ENCODE assay signal across 9 cellular contexts in genomic region chr5:180830253-180831138, GRCh38. TPM values are rescaled to one million over a fixed set of nuclear protein-coding genes. Genes with fewer than 3 reads are reported as not detected.
DNase-seq lines count a peak whose midpoint lies in the region; ATAC-seq, FAIRE-seq and TF ChIP-seq lines count a peak whose summit lies in the region.
"Had no signal": no experiment of that assay in that cellular context is flagged by ENCODE, and none has a peak within 500 bp of the region (broad histone marks: within the 10 kb centered on the region; RNA-seq: fewer than 3 reads in every experiment).

No MANE protein-coding gene starts in this region.

- peak overlapping the region; percentile 51 for H2AFZ ChIP-seq in KMS-11 (ENCODE audit: low read depth)
- H2AFZ ChIP-seq in mammary epithelial cell (ENCODE audit: low read depth, low read length) = peak overlapping the region; percentile 98
- peak overlapping the region; percentile 78 for H2AFZ ChIP-seq in keratinocyte (ENCODE audit: control insufficient read depth, low read length)

- BruUV-seq in mammary epithelial cell (replicated peaks; lab: Mats Ljungman, UMichigan) = no TSS peak

- ATAC-seq in GM21526 (IDR thresholded peaks at IDR 0.05; ENCODE audit: low FRiP score, unreplicated experiment) = peak; percentile 60

- no peaks in the 10 kb centered on the region for H3K27me3 ChIP-seq in DOHH2 (ENCODE audit: control insufficient read depth, low read length)
- H3K27me3 ChIP-seq in KMS-11 (ENCODE audit: insufficient read depth, low read depth) = no peaks in the 10 kb centered on the region
- no peaks in the 10 kb centered on the region for H3K27me3 ChIP-seq in WERI-Rb-1 (ENCODE audit: insufficient read depth, low read depth, severe bottlenecking)
- no peaks in the 10 kb centered on the region for H3K27me3 ChIP-seq in mammary epithelial cell (ENCODE audit: insufficient read depth, low read length)
- H3K27me3 ChIP-seq in keratinocyte (ENCODE audit: control insufficient read depth, extremely low read depth, insufficient read depth, low read length) = no peaks in the 10 kb centered on the region

- H3K4me2 ChIP-seq in DOHH2 (ENCODE audit: low read length) (peak overlapping the region; percentile 89), KMS-11 (peak overlapping the region; percentile 71), mammary epithelial cell (ENCODE audit: insufficient read depth, low read depth, low read length) (peak overlapping the region; percentile 89), keratinocyte (ENCODE audit: control insufficient read depth, extremely low read depth, insufficient read depth, low read depth, low read length) (peak overlapping the region; percentile 93)

- CTCF ChIA-PET in mammary epithelial cell (lab: Charles Lee; ENCODE audit: low non-redundant PET) = interaction anchor here (0.6 kb wide), 2 partner anchors 45 to 320 kb away, joined by 4 to 7 read pairs; no protein-coding TSS in a partner anchor

- H3K9me3 ChIP-seq in DOHH2 (ENCODE audit: control insufficient read depth, insufficient read depth, low read length) (no peaks in the 10 kb centered on the region), WERI-Rb-1 (ENCODE audit: severe bottlenecking) (no peaks in the 10 kb centered on the region), mammary epithelial cell (replicated peaks; ENCODE audit: insufficient read depth, low read length) (peaks cover 3% of the 10 kb centered on the region), keratinocyte (ENCODE audit: control insufficient read depth, low read depth, low read length) (no peaks in the 10 kb centered on the region)

- peak overlapping the region; percentile 69 for H3K27ac ChIP-seq in DOHH2 (ENCODE audit: low read depth, low read length)
- peak overlapping the region; percentile 87 for H3K27ac ChIP-seq in KMS-11
- peak overlapping the region; percentile 93 for H3K27ac ChIP-seq in WERI-Rb-1
- peak overlapping the region; percentile 75 for H3K27ac ChIP-seq in mammary epithelial cell (ENCODE audit: insufficient read depth, low read depth, low read length)
- H3K27ac ChIP-seq in keratinocyte (ENCODE audit: control insufficient read depth, insufficient read depth, low read length) = peak overlapping the region; percentile 76

- dilution Hi-C loops in mammary epithelial cell (cut with HindIII; ENCODE audit: low sequenced_read_pairs) = no loop called here
- dilution Hi-C loops in keratinocyte (cut with MboI; ENCODE audit: extremely low pct_ligation_motif_present, low sequenced_read_pairs) = no loop called here

- H3K4me1 ChIP-seq in DOHH2 (ENCODE audit: control insufficient read depth, low read length) (peaks cover 28% of the 10 kb centered on the region), KMS-11 (ENCODE audit: low read depth, poor library complexity, severe bottlenecking) (peaks cover 21% of the 10 kb centered on the region), mammary epithelial cell (ENCODE audit: insufficient read depth, low read length) (peaks cover 36% of the 10 kb centered on the region), keratinocyte (ENCODE audit: control insufficient read depth, extremely low read depth, insufficient read depth, low read length) (peaks cover 31% of the 10 kb centered on the region)

- peaks cover 5% of the 10 kb centered on the region for H3F3A ChIP-seq in DOHH2 (ENCODE audit: control insufficient read depth, insufficient read depth)

- H3K36me3 ChIP-seq in DOHH2 (ENCODE audit: control insufficient read depth, low read length) (peaks cover 43% of the 10 kb centered on the region), KMS-11 (ENCODE audit: insufficient read depth) (no peaks in the 10 kb centered on the region; the same call in 1 of the 2 replicates), WERI-Rb-1 (peaks cover 6% of the 10 kb centered on the region; the same call in 1 of the 2 replicates), mammary epithelial cell (ENCODE audit: insufficient read depth, low read length) (no peaks in the 10 kb centered on the region), keratinocyte (ENCODE audit: control insufficient read depth in 2 of 2, extremely low read depth in 1 of 2, insufficient read depth in 2 of 2, low read length in 2 of 2) (peaks cover 0 to 8% of the 10 kb centered on the region in 2 experiments)

- H4K20me1 ChIP-seq in DOHH2 (ENCODE audit: control insufficient read depth, insufficient read depth, low read depth, low read length) (no peaks in the 10 kb centered on the region), KMS-11 (ENCODE audit: insufficient read depth) (no peaks in the 10 kb centered on the region), mammary epithelial cell (ENCODE audit: insufficient read depth, low read length) (no peaks in the 10 kb centered on the region), keratinocyte (ENCODE audit: control insufficient read depth, extremely low read depth, insufficient read depth, low read length) (no peaks in the 10 kb centered on the region)

- intact Hi-C loops in mammary epithelial cell (cut with micrococcal nuclease) = loop anchor here (1.0 to 2.0 kb wide), 2 partner anchors 30 to 46 kb away; no protein-coding TSS in a partner anchor

- in situ Hi-C loops in mammary epithelial cell (cut with MboI; ENCODE audit: low sequenced_read_pairs in 2 of 2) = no loop called here

- no peak for FAIRE-seq in keratinocyte (lab: Jason Lieb, UNC)
- FAIRE-seq: frontal cortex had no signal

- H3K79me2 ChIP-seq in DOHH2 (ENCODE audit: control insufficient read depth, low read length) (peaks cover 53% of the 10 kb centered on the region), KMS-11 (ENCODE audit: insufficient read depth, low read depth) (peaks cover 25% of the 10 kb centered on the region; the same call in 1 of the 2 replicates), mammary epithelial cell (ENCODE audit: insufficient read depth, low read length) (peaks cover 25% of the 10 kb centered on the region), keratinocyte (ENCODE audit: control insufficient read depth, insufficient read depth, low read length) (peaks cover 6% of the 10 kb centered on the region)

- H3K9ac ChIP-seq in KMS-11 (peak overlapping the region; percentile 87), mammary epithelial cell (ENCODE audit: insufficient read depth, low read length) (peak overlapping the region; percentile 67), keratinocyte (ENCODE audit: control insufficient read depth, extremely low read depth, insufficient read depth, low read length) (peak overlapping the region; percentile 86)

- peaks cover 5% of the 10 kb centered on the region for H3K9me1 ChIP-seq in keratinocyte (ENCODE audit: control insufficient read depth, extremely low read depth, insufficient read depth, low read length)

- WGBS in mammary epithelial cell (ENCODE audit: low coverage, missing lambda C conversion rate) = 24% methylated on average over 23 of the region's 35 CpGs

- no peaks in the 10 kb centered on the region for H3K9me2 ChIP-seq in DOHH2 (replicated peaks; ENCODE audit: control insufficient read depth, low read length)

- peak overlapping the region; percentile 97 for H3K4me3 ChIP-seq in DOHH2 (ENCODE audit: low read length)
- H3K4me3 ChIP-seq in KMS-11 (IDR thresholded peaks at IDR 0.05; ENCODE audit: insufficient read depth, low read depth, low read length) = no peak overlapping the region
- H3K4me3 ChIP-seq in WERI-Rb-1 (ENCODE audit: low read depth, low read length) = peak overlapping the region; percentile 57
- peak overlapping the region; percentile 49 to 69 (median 62) for H3K4me3 ChIP-seq in mammary epithelial cell (replicated peaks in 1 of 3; ENCODE audit: insufficient read depth in 1 of 3, low read depth in 2 of 3, low read length in 3 of 3)
- peak overlapping the region; percentile 62 to 72 (median 65) for H3K4me3 ChIP-seq in keratinocyte (ENCODE audit: control insufficient read depth in 2 of 3, extremely low read depth in 1 of 3, insufficient read depth in 2 of 3, low read depth in 1 of 3, low read length in 3 of 3)

- TF ChIP-seq CTCF in DOHH2 (IDR thresholded peaks at IDR 0.05; ENCODE audit: low read depth, low read length, poor library complexity, severe bottlenecking) (no peak), KMS-11 (conservative IDR thresholded peaks at IDR 0.05; ENCODE audit: low read depth, low read length) (no peak), WERI-Rb-1 (IDR thresholded peaks at IDR 0.05; ENCODE audit: low read depth, low read length) (no peak), mammary epithelial cell (conservative IDR thresholded peaks at IDR 0.05 in 1 of 2, IDR thresholded peaks at IDR 0.05 in 1 of 2; ENCODE audit: extremely low read depth in 1 of 2, insufficient read depth in 1 of 2, low read depth in 1 of 2, low read length in 2 of 2) (no peak), keratinocyte (optimal IDR thresholded peaks at IDR 0.05 in 1 of 3, IDR thresholded peaks at IDR 0.05 in 1 of 3, conservative IDR thresholded peaks at IDR 0.05 in 1 of 3; ENCODE audit: extremely low read depth in 1 of 3, insufficient read depth in 2 of 3, low read length in 3 of 3) (no peak)

- DNase-seq in WERI-Rb-1 (peak; percentile 40), mammary epithelial cell (peak; percentile 13), keratinocyte (ENCODE audit: low read depth, low spot score) (peak; percentile 4), DMS153 treated with DMSO at 0.1 percent for 48 hours (lab: John Stamatoyannopoulos, UW; ENCODE audit: unreplicated experiment) (no peak)
- DNase-seq in stimulated activated CD4-positive, alpha-beta T cell treated with anti-CD3 and anti-CD28 coated beads, Interleukin-1b, Interleukin-23, amount 100 ng/mL, for 48 hours = peak; percentile 66

RNA-seq across cellular contexts. Expression of gene MGAT1, which starts 27.9 kb away (rescaled TPM):
- total RNA-seq in mammary epithelial cell = 100 to 1,000 TPM in 1 of 2 donors, 10 to 100 TPM in 1; 91.4 to 177 TPM
- polyA plus RNA-seq in mammary epithelial cell = 134 TPM
- 122 TPM for polyA minus RNA-seq in mammary epithelial cell
- 80.3 to 108 TPM (median 98.3 TPM) in 3 replicates for polyA plus RNA-seq in keratinocyte
- polyA plus RNA-seq in keratinocyte (2011; ENCODE audit: low read depth) = 26.7 TPM
- polyA plus RNA-seq in keratinocyte (2011; cell fraction: cytosol; rRNA removed) = 61.8 and 99.8 TPM in 2 replicates
- polyA plus RNA-seq in keratinocyte (2011; cell fraction: nucleus; rRNA removed) = 153 and 202 TPM in 2 replicates
- 76.8 and 135 TPM in 2 replicates for polyA plus RNA-seq in keratinocyte (2012; ENCODE audit: low replicate concordance)
- 84.1 to 143 TPM (median 114 TPM) in 3 replicates for polyA minus RNA-seq in keratinocyte
- 238 TPM for polyA minus RNA-seq in keratinocyte (2011; cell fraction: cytosol; rRNA and poly(A)+ RNA removed)
- polyA minus RNA-seq in keratinocyte (2011; cell fraction: nucleus; rRNA and poly(A)+ RNA removed) = 208 and 223 TPM in 2 replicates

RNA-seq across cellular contexts. Expression of gene ZFP62, which starts 30.6 kb away (rescaled TPM):
- 10 to 100 TPM; 17.2 to 17.5 TPM for total RNA-seq in mammary epithelial cell
- 6.7 TPM for polyA plus RNA-seq in mammary epithelial cell
- 40.5 TPM for polyA minus RNA-seq in mammary epithelial cell
- 8.4 to 21.5 TPM (median 13.9 TPM) in 3 replicates for polyA plus RNA-seq in keratinocyte
- polyA plus RNA-seq in keratinocyte (2011; ENCODE audit: low read depth) = 11.3 TPM
- 8.0 and 13.2 TPM in 2 replicates for polyA plus RNA-seq in keratinocyte (2011; cell fraction: cytosol; rRNA removed)
- polyA plus RNA-seq in keratinocyte (2011; cell fraction: nucleus; rRNA removed) = 30.7 and 42.5 TPM in 2 replicates
- 9.7 and 12.8 TPM in 2 replicates for polyA plus RNA-seq in keratinocyte (2012; ENCODE audit: low replicate concordance)
- polyA minus RNA-seq in keratinocyte = 1.3 to 12.1 TPM (median 6.8 TPM) in 3 replicates
- polyA minus RNA-seq in keratinocyte (2011; cell fraction: cytosol; rRNA and poly(A)+ RNA removed) = 8.2 TPM
- polyA minus RNA-seq in keratinocyte (2011; cell fraction: nucleus; rRNA and poly(A)+ RNA removed) = 9.3 and 18.0 TPM in 2 replicates
